Comparison of ENCODE assay signal across 25 cellular contexts in genomic region chr5:51399636-51399993, GRCh38. TPM values are rescaled to one million over a fixed set of nuclear protein-coding genes. Genes with fewer than 3 reads are reported as not detected.
DNase-seq lines count a peak whose midpoint lies in the region; ATAC-seq and TF ChIP-seq lines count a peak whose summit lies in the region.
"Had no signal": no experiment of that assay in that cellular context is flagged by ENCODE, and none has a peak within 500 bp of the region (broad histone marks: within the 10 kb centered on the region; RNA-seq: fewer than 3 reads in every experiment).

No MANE protein-coding gene starts in this region.

- H3K27me3 Mint-ChIP-seq in WTC11 (ENCODE audit: low read depth): peaks cover 98% of the 10 kb centered on the region

- H3K27ac Mint-ChIP-seq in WTC11: no peak overlapping the region
- H3K27ac Mint-ChIP-seq: activated CD4-positive, alpha-beta T cell treated with anti-CD3 and anti-CD28 coated beads, Interleukin-2, amount 10 ng/mL, durations not matched to agents 7 days and 5 days; activated naive CD8-positive, alpha-beta T cell treated with anti-CD3 and anti-CD28 coated beads, Interleukin-2, amount 50 U/mL, for 24 hours; CD4-positive, alpha-beta memory T cell; T-helper 1 cell treated with Interleukin-12 subunit alpha and Interleukin-12 subunit beta and Interleukin-4 antibody, amounts not matched to agents 30 μg/mL and 1 μg/mL, for 36 hours had no signal

- H3K36me3 ChIP-seq in iPS-18a (ENCODE audit: control insufficient read depth, low read depth, low read length) (no peaks in the 10 kb centered on the region), prostate gland (no peaks in the 10 kb centered on the region), colonic mucosa (no peaks in the 10 kb centered on the region), lower lobe of right lung (no peaks in the 10 kb centered on the region)
- H3K36me3 ChIP-seq: neutrophil, right atrium auricular region had no signal

- peak overlapping the region; percentile 61 for H3K4me3 ChIP-seq in iPS-18a (ENCODE audit: low read length)
- peak overlapping the region; percentile 5 to 23 for H3K4me3 ChIP-seq in prostate gland
- no peak overlapping the region for H3K4me3 ChIP-seq in colonic mucosa
- H3K4me3 ChIP-seq in lower lobe of right lung: no peak overlapping the region
- H3K4me3 ChIP-seq: right atrium auricular region had no signal

- H3K27ac ChIP-seq in iPS-18a (ENCODE audit: low read length): no peak overlapping the region
- peak overlapping the region; percentile 69 to 73 for H3K27ac ChIP-seq in prostate gland
- no peak overlapping the region for H3K27ac ChIP-seq in colonic mucosa
- no peak overlapping the region for H3K27ac ChIP-seq in lower lobe of right lung
- H3K27ac ChIP-seq: foreskin keratinocyte, neutrophil, right atrium auricular region had no signal

- no peaks in the 10 kb centered on the region for H3K9me3 Mint-ChIP-seq in WTC11
- H3K9me3 Mint-ChIP-seq: activated CD4-positive, alpha-beta T cell treated with anti-CD3 and anti-CD28 coated beads, Interleukin-2, amount 10 ng/mL, durations not matched to agents 7 days and 5 days; T-helper 1 cell treated with Interleukin-12 subunit alpha and Interleukin-12 subunit beta and Interleukin-4 antibody, amounts not matched to agents 30 μg/mL and 1 μg/mL, for 36 hours had no signal

- H3K9me3 ChIP-seq in iPS-18a (ENCODE audit: control insufficient read depth, low read depth, low read length) (no peaks in the 10 kb centered on the region), prostate gland (no peaks in the 10 kb centered on the region), colonic mucosa (no peaks in the 10 kb centered on the region), lower lobe of right lung (no peaks in the 10 kb centered on the region)
- H3K9me3 ChIP-seq: neutrophil, right atrium auricular region had no signal

- DNase-seq in ELF-1 (ENCODE audit: low read depth, low spot score): peak; percentile 16
- DNase-seq in WTC11 (ENCODE audit: low spot score): no peak
- no peak for DNase-seq in prostate gland (ENCODE audit: low spot score)
- no peak for DNase-seq in colonic mucosa
- no peak for DNase-seq in lower lobe of right lung
- no peak for DNase-seq in midbrain (lab: John Stamatoyannopoulos, UW)
- DNase-seq: activated CD4-positive, alpha-beta T cell treated with anti-CD3 and anti-CD28 coated beads, Interleukin-2, amount 10 ng/mL, durations not matched to agents 7 days and 5 days; activated CD8-positive, alpha-beta memory T cell treated with anti-CD3 and anti-CD28 coated beads, Interleukin-2, amount 50 U/mL, for 4 hours; activated naive CD8-positive, alpha-beta T cell treated with anti-CD3 and anti-CD28 coated beads, Interleukin-2, amount 50 U/mL, for 24 hours; CD4-positive, alpha-beta memory T cell; erythroblast; foreskin keratinocyte; hippocampal formation; KBM-7; left colon; NCI-H1694; NCI-H226; stimulated activated CD8-positive, alpha-beta memory T cell treated with anti-CD3 and anti-CD28 coated beads, Interleukin-4, amount 100 ng/mL, for 48 hours had no signal

- no peak for TF ChIP-seq POLR2A in prostate gland (IDR thresholded peaks at IDR 0.05)

- H3K4me3 Mint-ChIP-seq in WTC11: peak overlapping the region; percentile 77
- H3K4me3 Mint-ChIP-seq: activated CD4-positive, alpha-beta T cell treated with anti-CD3 and anti-CD28 coated beads, Interleukin-2, amount 10 ng/mL, durations not matched to agents 7 days and 5 days; activated naive CD8-positive, alpha-beta T cell treated with anti-CD3 and anti-CD28 coated beads, Interleukin-2, amount 50 U/mL, for 24 hours; CD4-positive, alpha-beta memory T cell; T-helper 1 cell treated with Interleukin-12 subunit alpha and Interleukin-12 subunit beta and Interleukin-4 antibody, amounts not matched to agents 30 μg/mL and 1 μg/mL, for 36 hours had no signal

- CTCF ChIA-PET in WTC11 (lab: Charles Lee): interaction anchor here (1.0 to 1.8 kb wide), 3 partner anchors 12 to 608 kb away, joined by 3 to 9 read pairs (median 4); no protein-coding TSS in a partner anchor

- ATAC-seq in WTC11: no peak
- ATAC-seq in lower lobe of right lung: no peak
- ATAC-seq in HG02763 (IDR thresholded peaks at IDR 0.05; ENCODE audit: unreplicated experiment): no peak
- ATAC-seq: activated naive CD8-positive, alpha-beta T cell treated with anti-CD3 and anti-CD28 coated beads, Interleukin-2, amount 50 U/mL, for 24 hours; left colon had no signal

- WGBS in prostate gland: 45% methylated on average over 10 of the region's 10 CpGs

- TF ChIP-seq CTCF in WTC11 (IDR thresholded peaks at IDR 0.05) (no peak), prostate gland (IDR thresholded peaks at IDR 0.05) (no peak), colonic mucosa (IDR thresholded peaks at IDR 0.05) (no peak), lower lobe of right lung (IDR thresholded peaks at IDR 0.05) (no peak)

- H3K4me1 ChIP-seq in iPS-18a (ENCODE audit: control insufficient read depth, low read depth, low read length): peaks cover 36% of the 10 kb centered on the region
- no peaks in the 10 kb centered on the region for H3K4me1 ChIP-seq in prostate gland (replicated peaks)
- no peaks in the 10 kb centered on the region for H3K4me1 ChIP-seq in colonic mucosa
- H3K4me1 ChIP-seq in lower lobe of right lung: no peaks in the 10 kb centered on the region
- H3K4me1 ChIP-seq: right atrium auricular region had no signal

- H3K27me3 ChIP-seq in iPS-18a (ENCODE audit: control insufficient read depth, insufficient read depth, low read length) (peaks cover 82% of the 10 kb centered on the region), prostate gland (replicated peaks; ENCODE audit: insufficient read depth) (peaks cover 2% of the 10 kb centered on the region), colonic mucosa (peaks cover 20% of the 10 kb centered on the region), lower lobe of right lung (ENCODE audit: low read depth) (peaks cover 58% of the 10 kb centered on the region)
- H3K27me3 ChIP-seq: foreskin keratinocyte had no signal

- POLR2A ChIA-PET in WTC11 (lab: Charles Lee): interaction anchor here (1.4 kb wide), 1 partner anchor 16 kb away, joined by 4 read pairs; the partner anchor contains the start of gene ISL1

- intact Hi-C loops in prostate gland (cut with DNase I): no loop called here
- intact Hi-C loops in colonic mucosa (cut with DNase I): no loop called here
- intact Hi-C loops in lower lobe of right lung (cut with DNase I): no loop called here

- H3K36me3 Mint-ChIP-seq in WTC11: no peaks in the 10 kb centered on the region
- H3K36me3 Mint-ChIP-seq: CD4-positive, alpha-beta memory T cell had no signal

- H3K9ac ChIP-seq in iPS-18a (ENCODE audit: low read length) (no peak overlapping the region), colonic mucosa (ENCODE audit: low read depth in 2 of 2, low read length in 2 of 2) (no peak overlapping the region)

- peaks cover 53% of the 10 kb centered on the region for H3K4me1 Mint-ChIP-seq in WTC11
- H3K4me1 Mint-ChIP-seq: activated CD4-positive, alpha-beta T cell treated with anti-CD3 and anti-CD28 coated beads, Interleukin-2, amount 10 ng/mL, durations not matched to agents 7 days and 5 days; activated naive CD8-positive, alpha-beta T cell treated with anti-CD3 and anti-CD28 coated beads, Interleukin-2, amount 50 U/mL, for 24 hours; CD4-positive, alpha-beta memory T cell had no signal

TF ChIP-seq in WTC11, 78 proteins besides CTCF, POLR2A, EP300 and RAD21:
- no peak for TF ChIP-seq JUN (CRISPR knock-in tag; IDR thresholded peaks at IDR 0.05)
- TF ChIP-seq ZNF281 (CRISPR knock-in tag; IDR thresholded peaks at IDR 0.05): no peak
- no peak for TF ChIP-seq EMX1 (CRISPR knock-in tag; IDR thresholded peaks at IDR 0.05)
- no peak for TF ChIP-seq ESRRA (CRISPR knock-in tag; IDR thresholded peaks at IDR 0.05; ENCODE audit: borderline replicate concordance)
- TF ChIP-seq USF2 (CRISPR knock-in tag; IDR thresholded peaks at IDR 0.05): no peak
- no peak for TF ChIP-seq GABPB1 (CRISPR knock-in tag; IDR thresholded peaks at IDR 0.05)
- TF ChIP-seq E2F4 (CRISPR knock-in tag; IDR thresholded peaks at IDR 0.05; ENCODE audit: borderline replicate concordance, low read depth): no peak
- TF ChIP-seq TP53 (CRISPR knock-in tag; IDR thresholded peaks at IDR 0.05): no peak

RNA-seq across cellular contexts. Expression of gene ISL1, which starts 16.4 kb away (rescaled TPM):
- total RNA-seq in WTC11 (2021) (0.07 to 0.18 TPM in 2 of 3 replicates, not detected in the other), prostate gland (10 to 100 TPM in 1 of 2 donors, 1 to 10 TPM in 1; 5.5 to 15.2 TPM), colonic mucosa (1 to 10 TPM; 1.3 to 1.6 TPM), lower lobe of right lung (0.15 TPM)
- total RNA-seq: activated CD4-positive, alpha-beta T cell treated with anti-CD3 and anti-CD28 coated beads, Interleukin-2, amount 10 ng/mL, durations not matched to agents 7 days and 5 days; CD4-positive, alpha-beta memory T cell; dermis microvascular lymphatic vessel endothelial cell; right atrium auricular region; subcutaneous adipose tissue had no signal

Comparison
In these comparisons a context has a peak if more than half of its experiments do, and no peak if none do; other contexts are left out.
1. H3K27ac ChIP-seq: peak in prostate gland (2 of 2); none in iPS-18a (single experiment), colonic mucosa (single experiment) and lower lobe of right lung (single experiment).
2. H3K4me3 ChIP-seq: peak in iPS-18a (single experiment) and prostate gland (2 of 2); none in colonic mucosa (single experiment) and lower lobe of right lung (single experiment).